Comparison of ENCODE assay signal across 36 cellular contexts in the genomic region with DNA sequence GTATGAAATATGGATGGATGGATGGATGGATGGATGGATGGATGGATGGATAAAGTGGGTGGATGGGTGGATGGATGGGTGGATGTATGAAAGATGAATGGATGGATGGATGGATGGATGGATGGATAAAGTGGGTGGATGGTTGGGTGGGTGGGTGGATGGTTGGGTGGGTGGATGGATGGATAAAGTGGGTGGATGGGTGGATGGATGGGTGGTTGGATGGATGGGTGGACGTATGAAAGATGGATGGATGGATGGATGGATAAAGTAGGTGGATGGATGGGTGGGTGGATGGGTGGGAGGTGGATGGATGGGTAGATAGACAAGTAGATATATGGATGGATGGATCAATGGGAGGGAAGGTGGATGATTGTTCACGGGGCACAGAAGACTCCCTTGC. TPM values are rescaled to one million over a fixed set of nuclear protein-coding genes. Genes with fewer than 3 reads are reported as not detected.
"Had no signal": no experiment of that assay in that cellular context is flagged by ENCODE, and none has a peak within 500 bp of the region (broad histone marks: within the 10 kb centered on the region; RNA-seq: fewer than 3 reads in every experiment).

No MANE protein-coding gene starts in this region.

- H3K4me3 ChIP-seq: MG63 had no signal

- H3K9me3 ChIP-seq: MG63 had no signal

- DNase-seq: Karpas-422, Kasumi-1, MG63, MM.1S, MV-4-11, NCI-H1048, NCI-H1092, NCI-H1092 treated with DMSO at 0.1 percent for 48 hours, NCI-H1105, NCI-H1105 treated with DMSO at 0.1 percent for 48 hours, NCI-H1417, NCI-H1417 treated with DMSO at 0.1 percent for 48 hours, NCI-H1436, NCI-H1436 treated with DMSO at 0.1 percent for 48 hours, NCI-H146, NCI-H1694, NCI-H1694 treated with DMSO at 0.1 percent for 48 hours, NCI-H187, NCI-H187 treated with DMSO at 0.1 percent for 48 hours, NCI-H1930, NCI-H2029, NCI-H2029 treated with DMSO at 0.1 percent for 48 hours, NCI-H2081, NCI-H2081 treated with DMSO at 0.1 percent for 48 hours, NCI-H2107, NCI-H2171, NCI-H2171 treated with DMSO at 0.1 percent for 48 hours, NCI-H2227 treated with DMSO at 0.1 percent for 48 hours, NCI-H226, NCI-H345, NCI-H446, NCI-H446 treated with DMSO at 0.1 percent for 48 hours, NCI-H510A, NCI-H510A treated with DMSO at 0.1 percent for 48 hours, NCI-H524 had no signal

- H3K36me3 ChIP-seq: MG63 had no signal

RNA-seq across cellular contexts. Expression of a gene that starts 19.0 kb away (rescaled TPM):
- total RNA-seq: NCI-H460 had no signal
